Comparison of ENCODE assay signal across 17 cellular contexts in the genomic region with DNA sequence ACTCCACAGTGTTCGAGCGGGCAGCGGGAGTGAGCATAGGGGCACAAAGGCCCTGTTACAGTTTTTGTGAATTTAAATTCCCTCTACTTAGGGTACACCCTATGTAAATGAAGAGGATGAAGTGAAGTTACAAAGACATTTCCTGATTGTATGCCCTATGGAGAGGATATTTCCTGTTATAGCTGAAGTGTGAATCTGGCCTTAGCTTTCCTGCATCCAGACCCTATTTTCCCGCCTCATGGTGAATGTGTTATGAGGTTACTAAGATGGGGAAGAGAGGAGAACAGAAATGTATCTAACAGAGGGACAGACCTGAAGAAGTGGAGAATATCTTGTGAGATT. TPM values are rescaled to one million over a fixed set of nuclear protein-coding genes. Genes with fewer than 3 reads are reported as not detected.
DNase-seq lines count a peak whose midpoint lies in the region; ATAC-seq and TF ChIP-seq lines count a peak whose summit lies in the region.
"Had no signal": no experiment of that assay in that cellular context is flagged by ENCODE, and none has a peak within 500 bp of the region (broad histone marks: within the 10 kb centered on the region; RNA-seq: fewer than 3 reads in every experiment).

No MANE protein-coding gene starts in this region.

- no peak overlapping the region for H3K4ac ChIP-seq in mesendoderm (ENCODE audit: low read depth, low read length)

- H3K4me1 ChIP-seq in HCT116 (ENCODE audit: control insufficient read depth in 1 of 2, insufficient read depth in 2 of 2, low read length in 2 of 2) (peaks cover 0 to 12% of the 10 kb centered on the region in 2 experiments; a peak in 2 of 4 replicates), SJCRH30 (no peaks in the 10 kb centered on the region), mesendoderm (ENCODE audit: control insufficient read depth, low read depth, low read length) (peaks cover 10% of the 10 kb centered on the region)
- H3K4me1 ChIP-seq: A549, BLaER1 had no signal

- no CpG with 5 or more reads among the region's 4 CpGs for WGBS in mesendoderm (ENCODE audit: extremely low coverage, insufficient coverage, low lambda C conversion rate)

- no peak overlapping the region for H4K8ac ChIP-seq in mesendoderm (ENCODE audit: low read depth, low read length)

- H2BK15ac ChIP-seq in mesendoderm (replicated peaks; ENCODE audit: low read depth), result no peak overlapping the region

- no peaks in the 10 kb centered on the region for H3K36me3 Mint-ChIP-seq in activated CD4-positive, alpha-beta T cell treated with anti-CD3 and anti-CD28 coated beads, Interleukin-2, amount 10 ng/mL, durations not matched to agents 24 days and 14 days (ENCODE audit: low read depth)
- H3K36me3 Mint-ChIP-seq: CD8-positive, alpha-beta memory T cell had no signal

- H3K36me3 ChIP-seq in HCT116 (ENCODE audit: control insufficient read depth in 1 of 2, insufficient read depth in 2 of 2, low read length in 2 of 2) (no peaks in the 10 kb centered on the region), SJCRH30 (no peaks in the 10 kb centered on the region), mesendoderm (ENCODE audit: control insufficient read depth, insufficient read depth, low read length) (no peaks in the 10 kb centered on the region)
- H3K36me3 ChIP-seq: BLaER1 had no signal

- H4K20me1 ChIP-seq in HCT116 (ENCODE audit: insufficient read depth), result no peaks in the 10 kb centered on the region
- H4K20me1 ChIP-seq: BLaER1 had no signal

- H3K9me3 ChIP-seq in HCT116 (ENCODE audit: control insufficient read depth in 1 of 2, insufficient read depth in 1 of 2, low read depth in 1 of 2, low read length in 2 of 2), result no peaks in the 10 kb centered on the region
- H3K9me3 ChIP-seq in SJCRH30 (replicated peaks), result no peaks in the 10 kb centered on the region
- H3K9me3 ChIP-seq: A549, BLaER1 had no signal

- H4K5ac ChIP-seq in mesendoderm (ENCODE audit: low read length), result no peak overlapping the region

- intact Hi-C loops in HCT116 (cut with micrococcal nuclease), result no loop called here
- intact Hi-C loops in activated CD4-positive, alpha-beta T cell treated with anti-CD3 and anti-CD28 coated beads, Interleukin-2, amount 10 ng/mL, durations not matched to agents 24 days and 14 days (cut with micrococcal nuclease), result no loop called here

- TF ChIP-seq CTCF in C4-2B (conservative IDR thresholded peaks at IDR 0.05) (no peak), HCT116 (IDR thresholded peaks at IDR 0.05 in 2 of 3, conservative IDR thresholded peaks at IDR 0.05 in 1 of 3; ENCODE audit: borderline replicate concordance in 1 of 3, insufficient read depth in 1 of 3, low read depth in 2 of 3, low read length in 2 of 3) (no peak)

- no peak overlapping the region for H3K18ac ChIP-seq in mesendoderm (ENCODE audit: low read length)

- no peak overlapping the region for H3K4me3 Mint-ChIP-seq in activated CD4-positive, alpha-beta T cell treated with anti-CD3 and anti-CD28 coated beads, Interleukin-2, amount 10 ng/mL, durations not matched to agents 24 days and 14 days

- CTCF ChIA-PET in HCT116 (lab: Charles Lee), result no interaction called here

- no peak for DNase-seq in HCT116 (ENCODE audit: low read depth, low spot score)
- no peak for DNase-seq in SJCRH30
- peak; percentile 4 for DNase-seq in mesendoderm
- no peak for DNase-seq in activated CD4-positive, alpha-beta T cell treated with anti-CD3 and anti-CD28 coated beads, Interleukin-2, amount 10 ng/mL, durations not matched to agents 24 days and 14 days
- DNase-seq in T-helper 1 cell, result no peak
- DNase-seq: CD8-positive, alpha-beta memory T cell; DND-41; HFFc6; NCI-H1436; NCI-H2029; NCI-H2171; NCI-H748 treated with DMSO at 0.1 percent for 48 hours; RPMI8226 had no signal

- H3K4me3 ChIP-seq in HCT116 (replicated peaks in 1 of 2; ENCODE audit: low read depth in 1 of 2, low read length in 2 of 2) (peak overlapping the region; percentile 30 to 53), SJCRH30 (peak overlapping the region; percentile 20; the same call in 1 of the 2 replicates), mesendoderm (ENCODE audit: low read length) (no peak overlapping the region)
- H3K4me3 ChIP-seq: A549, BLaER1 had no signal

- H2AFZ ChIP-seq in HCT116 (ENCODE audit: low read depth, low read length, poor library complexity, severe bottlenecking), result peak overlapping the region; percentile 85

- no peak overlapping the region for H3K27ac Mint-ChIP-seq in activated CD4-positive, alpha-beta T cell treated with anti-CD3 and anti-CD28 coated beads, Interleukin-2, amount 10 ng/mL, durations not matched to agents 24 days and 14 days
- H3K27ac Mint-ChIP-seq: HFFc6 had no signal

- H3K27me3 Mint-ChIP-seq in activated CD4-positive, alpha-beta T cell treated with anti-CD3 and anti-CD28 coated beads, Interleukin-2, amount 10 ng/mL, durations not matched to agents 24 days and 14 days, result peaks cover 15% of the 10 kb centered on the region

- H3K79me2 ChIP-seq in HCT116 (ENCODE audit: insufficient read depth, low read length) (no peaks in the 10 kb centered on the region), mesendoderm (ENCODE audit: control insufficient read depth, insufficient read depth, low read length) (no peaks in the 10 kb centered on the region)

- RAD21 ChIA-PET in HCT116 (lab: Charles Lee; ENCODE audit: low non-redundant PET in 1 of 2, low total read pairs in 2 of 2, uncharacterized antibody in 2 of 2, unreplicated experiment in 2 of 2), result no interaction called here

- H3K27me3 ChIP-seq in HCT116 (ENCODE audit: insufficient read depth, low read length), result no peaks in the 10 kb centered on the region
- H3K27me3 ChIP-seq in SJCRH30, result no peaks in the 10 kb centered on the region
- no peaks in the 10 kb centered on the region for H3K27me3 ChIP-seq in mesendoderm (ENCODE audit: insufficient read depth, low read length, poor library complexity)
- H3K27me3 ChIP-seq: BLaER1 had no signal

- peak overlapping the region; percentile 25; the same call in 1 of the 2 replicates for H3K9ac ChIP-seq in HCT116 (ENCODE audit: low read length)
- no peak overlapping the region for H3K9ac ChIP-seq in mesendoderm (ENCODE audit: low read length)
- H3K9ac ChIP-seq: BLaER1 had no signal

- H3K9me3 Mint-ChIP-seq in activated CD4-positive, alpha-beta T cell treated with anti-CD3 and anti-CD28 coated beads, Interleukin-2, amount 10 ng/mL, durations not matched to agents 24 days and 14 days, result no peaks in the 10 kb centered on the region
- H3K9me3 Mint-ChIP-seq: CD8-positive, alpha-beta memory T cell; HFFc6 had no signal

- no peak overlapping the region for H2BK5ac ChIP-seq in mesendoderm (ENCODE audit: low read length)

- no peak overlapping the region for H2AK5ac ChIP-seq in mesendoderm (ENCODE audit: low read length)

- H3K27ac ChIP-seq in C4-2B, result peak overlapping the region; percentile 68
- no peak overlapping the region for H3K27ac ChIP-seq in HCT116 (ENCODE audit: low read depth, low read length)
- no peak overlapping the region for H3K27ac ChIP-seq in SJCRH30
- no peak overlapping the region for H3K27ac ChIP-seq in mesendoderm (ENCODE audit: low read depth, low read length)
- H3K27ac ChIP-seq: A549, BLaER1 had no signal

- H3K9me2 ChIP-seq in HCT116 (ENCODE audit: insufficient read depth), result no peaks in the 10 kb centered on the region

- H3K56ac ChIP-seq in mesendoderm (ENCODE audit: low read length), result no peak overlapping the region

- H3K4me2 ChIP-seq in HCT116 (ENCODE audit: low read length), result peak overlapping the region; percentile 76
- no peak overlapping the region for H3K4me2 ChIP-seq in mesendoderm (ENCODE audit: low read length)
- H3K4me2 ChIP-seq: A549, BLaER1 had no signal

- no peaks in the 10 kb centered on the region for H3K4me1 Mint-ChIP-seq in activated CD4-positive, alpha-beta T cell treated with anti-CD3 and anti-CD28 coated beads, Interleukin-2, amount 10 ng/mL, durations not matched to agents 24 days and 14 days
- H3K4me1 Mint-ChIP-seq: CD8-positive, alpha-beta memory T cell had no signal

- TF ChIP-seq POLR2A in HCT116 (IDR thresholded peaks at IDR 0.05; ENCODE audit: borderline replicate concordance, extremely low read depth, insufficient read depth, insufficient read length), result no peak

- H3K23ac ChIP-seq in mesendoderm (ENCODE audit: low read length), result no peak overlapping the region

- POLR2A ChIA-PET in HCT116 (lab: Charles Lee), result interaction anchor here (1.3 kb wide), 1 partner anchor 37 kb away, joined by 3 read pairs; a partner anchor contains a TSS

- no peak overlapping the region for H2BK120ac ChIP-seq in mesendoderm (ENCODE audit: low read depth, low read length)

- H3K79me1 ChIP-seq in mesendoderm (ENCODE audit: low read length), result no peaks in the 10 kb centered on the region

- BruUV-seq in HCT116 (replicated peaks; lab: Mats Ljungman, UMichigan), result no TSS peak

- no peak for TF ChIP-seq RAD21 in HCT116 (IDR thresholded peaks at IDR 0.05; ENCODE audit: low read depth)

- ATAC-seq in HCT116 (peak; percentile 48), GM19023 (IDR thresholded peaks at IDR 0.05; ENCODE audit: unreplicated experiment) (no peak)
- ATAC-seq: A549 had no signal

TF ChIP-seq in HCT116, 20 proteins besides CTCF, POLR2A, EP300 and RAD21 (continues in another document):
- TF ChIP-seq SRF (IDR thresholded peaks at IDR 0.05; ENCODE audit: low read depth), result no peak
- TF ChIP-seq, protein P1, sequence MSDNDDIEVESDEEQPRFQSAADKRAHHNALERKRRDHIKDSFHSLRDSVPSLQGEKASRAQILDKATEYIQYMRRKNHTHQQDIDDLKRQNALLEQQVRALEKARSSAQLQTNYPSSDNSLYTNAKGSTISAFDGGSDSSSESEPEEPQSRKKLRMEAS (IDR thresholded peaks at IDR 0.05), result no peak
- TF ChIP-seq EZH2phosphoT487 (IDR thresholded peaks at IDR 0.05; ENCODE audit: borderline replicate concordance), result no peak
- no peak for TF ChIP-seq YY1 (IDR thresholded peaks at IDR 0.05; ENCODE audit: extremely low read depth, insufficient replicate concordance, low read depth, low read length)

RNA-seq across cellular contexts. Expression of a gene that starts 37.8 kb away (rescaled TPM):
- total RNA-seq in HCT116 (2021; ENCODE audit: unreplicated experiment), result 43.0 TPM
- 20.2 and 27.9 TPM in 2 replicates for polyA plus RNA-seq in HCT116 (2012)
- total RNA-seq in SJCRH30 (2014; rRNA removed; shearing (Covaris generic)), result 47.7 and 49.7 TPM in 2 replicates
- polyA plus RNA-seq in mesendoderm (2013, experiment 1 of 2), result 3.0 TPM
- polyA plus RNA-seq in mesendoderm (2013, experiment 2 of 2), result 2.8 TPM
- total RNA-seq in activated CD4-positive, alpha-beta T cell treated with anti-CD3 and anti-CD28 coated beads, Interleukin-2, amount 10 ng/mL, durations not matched to agents 24 days and 14 days, result 76.7 and 79.7 TPM in 2 replicates

RNA-seq across cellular contexts. Expression of a gene that starts 42.5 kb away (rescaled TPM):
- total RNA-seq in HCT116 (2021; ENCODE audit: unreplicated experiment), result 81.1 TPM
- polyA plus RNA-seq in HCT116 (2012), result 48.6 and 52.5 TPM in 2 replicates
- total RNA-seq in SJCRH30 (2014; rRNA removed; shearing (Covaris generic)), result 81.9 and 103 TPM in 2 replicates
- polyA plus RNA-seq in mesendoderm (2013, experiment 1 of 2), result 5.0 TPM
- 4.8 TPM for polyA plus RNA-seq in mesendoderm (2013, experiment 2 of 2)
- total RNA-seq in activated CD4-positive, alpha-beta T cell treated with anti-CD3 and anti-CD28 coated beads, Interleukin-2, amount 10 ng/mL, durations not matched to agents 24 days and 14 days, result 55.6 and 65.3 TPM in 2 replicates
